ENCODE assay signal across 8 cellular contexts in genomic region chr14:101453225-101453624, GRCh38.
"Had no signal": no experiment of that assay in that cellular context is flagged by ENCODE, and none has a peak within 500 bp of the region (broad histone marks: within the 10 kb centered on the region; RNA-seq: fewer than 3 reads in every experiment).

No MANE protein-coding gene starts in this region.

- ATAC-seq: HCT116, HepG2 had no signal

- H3K9me3 ChIP-seq: HAP-1 had no signal

- H3K4me3 ChIP-seq: GM23248, HAP-1 had no signal

- H3K4me1 ChIP-seq: HAP-1 had no signal

- H2AFZ ChIP-seq: GM23248 had no signal

- H3K36me3 ChIP-seq: HAP-1 had no signal

- DNase-seq: GM23248, GOT3, H7, HFFc6 had no signal

- H3K27ac ChIP-seq: GM23248, HL-60 had no signal

- H3K9ac ChIP-seq: GM23248 had no signal
